ENCODE assay signal across 1 cellular context in the genomic region with DNA sequence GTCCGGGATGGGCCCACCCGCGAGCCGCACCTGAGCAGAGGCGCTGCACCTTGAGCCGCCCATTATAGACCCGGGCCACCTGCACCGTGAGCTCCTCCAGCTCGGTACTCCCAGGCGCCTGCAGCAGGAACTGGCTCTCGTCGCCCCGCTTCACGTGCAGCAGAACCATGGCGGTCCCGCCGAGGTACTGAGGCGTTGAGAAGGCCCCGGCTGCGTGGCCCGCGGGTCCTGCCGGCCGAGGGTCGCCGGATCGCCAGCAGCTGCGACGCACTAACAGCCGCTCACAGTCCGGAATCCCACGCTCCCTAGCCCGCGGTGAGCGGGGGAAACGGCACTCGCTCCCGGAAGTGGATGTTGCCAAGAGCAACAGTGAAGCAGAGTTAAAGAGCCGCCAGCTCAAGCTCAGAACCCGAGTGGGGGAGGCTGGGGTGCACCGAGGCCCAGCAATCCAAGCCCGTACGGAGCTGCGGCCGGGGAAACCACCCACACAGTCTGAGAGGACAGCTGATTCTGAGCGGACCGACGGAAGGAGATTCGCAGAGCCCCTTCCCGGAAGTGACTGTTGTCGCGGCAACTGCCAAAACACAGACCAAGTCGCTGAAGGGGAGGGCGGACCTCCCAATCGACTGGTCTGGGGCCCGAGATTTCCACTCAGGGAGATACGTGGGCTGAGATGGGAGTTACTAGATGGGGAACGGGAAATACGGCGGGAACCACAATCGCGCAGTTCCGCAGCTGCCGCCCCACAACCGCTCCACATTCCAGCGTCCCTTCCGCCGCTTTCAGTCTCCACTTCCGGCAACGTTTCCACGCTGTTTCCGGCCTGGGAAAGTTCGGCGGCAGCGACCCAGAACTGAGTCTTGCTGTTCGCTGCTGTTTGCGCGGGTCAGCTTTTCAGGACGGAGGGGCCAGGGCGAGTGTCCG.
A peak's percentile ranks its signal among the peaks of the same experiment; 100 is the strongest.
TF ChIP-seq lines count a peak whose summit lies in the region.

Gene CFAP298 (minus strand): TSS at position 303 of the 924 bp plus-strand sequence. CDS start 134 bp downstream, at position 169.

TF ChIP-seq in HepG2, 621 proteins besides CTCF, POLR2A, EP300 and RAD21 (continued from another document and continues in another):
- TF ChIP-seq, protein P1, sequence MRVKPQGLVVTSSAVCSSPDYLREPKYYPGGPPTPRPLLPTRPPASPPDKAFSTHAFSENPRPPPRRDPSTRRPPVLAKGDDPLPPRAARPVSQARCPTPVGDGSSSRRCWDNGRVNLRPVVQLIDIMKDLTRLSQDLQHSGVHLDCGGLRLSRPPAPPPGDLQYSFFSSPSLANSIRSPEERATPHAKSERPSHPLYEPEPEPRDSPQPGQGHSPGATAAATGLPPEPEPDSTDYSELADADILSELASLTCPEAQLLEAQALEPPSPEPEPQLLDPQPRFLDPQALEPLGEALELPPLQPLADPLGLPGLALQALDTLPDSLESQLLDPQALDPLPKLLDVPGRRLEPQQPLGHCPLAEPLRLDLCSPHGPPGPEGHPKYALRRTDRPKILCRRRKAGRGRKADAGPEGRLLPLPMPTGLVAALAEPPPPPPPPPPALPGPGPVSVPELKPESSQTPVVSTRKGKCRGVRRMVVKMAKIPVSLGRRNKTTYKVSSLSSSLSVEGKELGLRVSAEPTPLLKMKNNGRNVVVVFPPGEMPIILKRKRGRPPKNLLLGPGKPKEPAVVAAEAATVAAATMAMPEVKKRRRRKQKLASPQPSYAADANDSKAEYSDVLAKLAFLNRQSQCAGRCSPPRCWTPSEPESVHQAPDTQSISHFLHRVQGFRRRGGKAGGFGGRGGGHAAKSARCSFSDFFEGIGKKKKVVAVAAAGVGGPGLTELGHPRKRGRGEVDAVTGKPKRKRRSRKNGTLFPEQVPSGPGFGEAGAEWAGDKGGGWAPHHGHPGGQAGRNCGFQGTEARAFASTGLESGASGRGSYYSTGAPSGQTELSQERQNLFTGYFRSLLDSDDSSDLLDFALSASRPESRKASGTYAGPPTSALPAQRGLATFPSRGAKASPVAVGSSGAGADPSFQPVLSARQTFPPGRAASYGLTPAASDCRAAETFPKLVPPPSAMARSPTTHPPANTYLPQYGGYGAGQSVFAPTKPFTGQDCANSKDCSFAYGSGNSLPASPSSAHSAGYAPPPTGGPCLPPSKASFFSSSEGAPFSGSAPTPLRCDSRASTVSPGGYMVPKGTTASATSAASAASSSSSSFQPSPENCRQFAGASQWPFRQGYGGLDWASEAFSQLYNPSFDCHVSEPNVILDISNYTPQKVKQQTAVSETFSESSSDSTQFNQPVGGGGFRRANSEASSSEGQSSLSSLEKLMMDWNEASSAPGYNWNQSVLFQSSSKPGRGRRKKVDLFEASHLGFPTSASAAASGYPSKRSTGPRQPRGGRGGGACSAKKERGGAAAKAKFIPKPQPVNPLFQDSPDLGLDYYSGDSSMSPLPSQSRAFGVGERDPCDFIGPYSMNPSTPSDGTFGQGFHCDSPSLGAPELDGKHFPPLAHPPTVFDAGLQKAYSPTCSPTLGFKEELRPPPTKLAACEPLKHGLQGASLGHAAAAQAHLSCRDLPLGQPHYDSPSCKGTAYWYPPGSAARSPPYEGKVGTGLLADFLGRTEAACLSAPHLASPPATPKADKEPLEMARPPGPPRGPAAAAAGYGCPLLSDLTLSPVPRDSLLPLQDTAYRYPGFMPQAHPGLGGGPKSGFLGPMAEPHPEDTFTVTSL (CRISPR knock-in tag; IDR thresholded peaks at IDR 0.05; ENCODE audit: borderline replicate concordance): 0 out of 2 replicates have a peak, but pooled peaks have one; percentile 17
- TF ChIP-seq TAF15 (IDR thresholded peaks at IDR 0.05; ENCODE audit: low read depth, low read length, poor library complexity, severe bottlenecking): no peak
- TF ChIP-seq SETDB1 (CRISPR knock-in tag; IDR thresholded peaks at IDR 0.05; ENCODE audit: borderline replicate concordance): no peak
- no peak for TF ChIP-seq EEA1 (CRISPR knock-in tag; IDR thresholded peaks at IDR 0.05; ENCODE audit: borderline replicate concordance)
- TF ChIP-seq YEATS4 (CRISPR knock-in tag; IDR thresholded peaks at IDR 0.05; ENCODE audit: borderline replicate concordance): peak; percentile 92
- TF ChIP-seq RXRA (CRISPR knock-in tag; IDR thresholded peaks at IDR 0.05): peak; percentile 59
- peak; percentile 92 for TF ChIP-seq ZNF574 (CRISPR knock-in tag; IDR thresholded peaks at IDR 0.05)
- TF ChIP-seq PHF5A (CRISPR knock-in tag; IDR thresholded peaks at IDR 0.05; ENCODE audit: low read depth, unreplicated experiment): no peak
- peak; percentile 100 for TF ChIP-seq UBTF (CRISPR knock-in tag; IDR thresholded peaks at IDR 0.05)
- peak; percentile 93; the same call in 1 of the 2 replicates for TF ChIP-seq U2AF2 (IDR thresholded peaks at IDR 0.05; ENCODE audit: low read depth, low read length)
- no peak for TF ChIP-seq HNRNPUL1 (IDR thresholded peaks at IDR 0.05; ENCODE audit: low read depth, low read length)
- no peak for TF ChIP-seq SMARCC2 (IDR thresholded peaks at IDR 0.05)
- TF ChIP-seq MAFF (IDR thresholded peaks at IDR 0.05; ENCODE audit: low read depth, low read length): no peak
- peak; percentile 96 for TF ChIP-seq KAT8 (CRISPR knock-in tag; IDR thresholded peaks at IDR 0.05)
- no peak for TF ChIP-seq TCF12 (IDR thresholded peaks at IDR 0.05)
- TF ChIP-seq TCF12 (CRISPR knock-in tag; IDR thresholded peaks at IDR 0.05): no peak
- TF ChIP-seq JARID2 (CRISPR knock-in tag; IDR thresholded peaks at IDR 0.05; ENCODE audit: insufficient replicate concordance): no peak
- no peak for TF ChIP-seq ZNF549 (CRISPR knock-in tag; IDR thresholded peaks at IDR 0.05)
- no peak for TF ChIP-seq KLF15 (CRISPR knock-in tag; IDR thresholded peaks at IDR 0.05; ENCODE audit: borderline replicate concordance)
- TF ChIP-seq NR2C2 (CRISPR knock-in tag; IDR thresholded peaks at IDR 0.05; ENCODE audit: borderline replicate concordance): peak; percentile 70; the same call in 1 of the 2 replicates
- peak; percentile 53 for TF ChIP-seq HCFC1 (IDR thresholded peaks at IDR 0.05; ENCODE audit: low read depth, low read length)
- TF ChIP-seq ZNF138 (CRISPR knock-in tag; IDR thresholded peaks at IDR 0.05; ENCODE audit: low read depth): peak; percentile 76
- peak; percentile 45 for TF ChIP-seq ELF3 (CRISPR knock-in tag; IDR thresholded peaks at IDR 0.05)
- no peak for TF ChIP-seq MEF2D (CRISPR knock-in tag; IDR thresholded peaks at IDR 0.05)
- TF ChIP-seq, protein P2, sequence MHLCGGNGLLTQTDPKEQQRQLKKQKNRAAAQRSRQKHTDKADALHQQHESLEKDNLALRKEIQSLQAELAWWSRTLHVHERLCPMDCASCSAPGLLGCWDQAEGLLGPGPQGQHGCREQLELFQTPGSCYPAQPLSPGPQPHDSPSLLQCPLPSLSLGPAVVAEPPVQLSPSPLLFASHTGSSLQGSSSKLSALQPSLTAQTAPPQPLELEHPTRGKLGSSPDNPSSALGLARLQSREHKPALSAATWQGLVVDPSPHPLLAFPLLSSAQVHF (CRISPR knock-in tag; IDR thresholded peaks at IDR 0.05): peak; percentile 91
- TF ChIP-seq ZNF274 (CRISPR knock-in tag; IDR thresholded peaks at IDR 0.05): peak; percentile 87
- TF ChIP-seq GATA4 (IDR thresholded peaks at IDR 0.05; ENCODE audit: borderline replicate concordance, low read depth): no peak; the same call in 1 of the 2 replicates
- no peak for TF ChIP-seq ZNF136 (CRISPR knock-in tag; IDR thresholded peaks at IDR 0.05; ENCODE audit: low read depth)
- no peak for TF ChIP-seq MAFG (CRISPR knock-in tag; IDR thresholded peaks at IDR 0.05)
- TF ChIP-seq ZNF883 (CRISPR knock-in tag; IDR thresholded peaks at IDR 0.05; ENCODE audit: not compliant biosample characterization): no peak
- TF ChIP-seq, protein P3, sequence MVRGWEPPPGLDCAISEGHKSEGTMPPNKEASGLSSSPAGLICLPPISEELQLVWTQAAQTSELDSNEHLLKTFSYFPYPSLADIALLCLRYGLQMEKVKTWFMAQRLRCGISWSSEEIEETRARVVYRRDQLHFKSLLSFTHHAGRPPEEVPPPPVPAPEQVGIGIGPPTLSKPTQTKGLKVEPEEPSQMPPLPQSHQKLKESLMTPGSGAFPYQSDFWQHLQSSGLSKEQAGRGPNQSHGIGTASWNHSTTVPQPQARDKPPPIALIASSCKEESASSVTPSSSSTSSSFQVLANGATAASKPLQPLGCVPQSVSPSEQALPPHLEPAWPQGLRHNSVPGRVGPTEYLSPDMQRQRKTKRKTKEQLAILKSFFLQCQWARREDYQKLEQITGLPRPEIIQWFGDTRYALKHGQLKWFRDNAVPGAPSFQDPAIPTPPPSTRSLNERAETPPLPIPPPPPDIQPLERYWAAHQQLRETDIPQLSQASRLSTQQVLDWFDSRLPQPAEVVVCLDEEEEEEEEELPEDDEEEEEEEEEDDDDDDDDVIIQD (CRISPR knock-in tag; IDR thresholded peaks at IDR 0.05; ENCODE audit: low read depth): no peak
- TF ChIP-seq ATF7-NPFF (CRISPR knock-in tag; IDR thresholded peaks at IDR 0.05; ENCODE audit: low read depth): peak; percentile 35; the same call in 1 of the 2 replicates
- no peak for TF ChIP-seq ZNF776 (CRISPR knock-in tag; IDR thresholded peaks at IDR 0.05)
- no peak for TF ChIP-seq EHMT2 (IDR thresholded peaks at IDR 0.05; ENCODE audit: borderline replicate concordance, low read depth, low read length)
- TF ChIP-seq, protein P4, sequence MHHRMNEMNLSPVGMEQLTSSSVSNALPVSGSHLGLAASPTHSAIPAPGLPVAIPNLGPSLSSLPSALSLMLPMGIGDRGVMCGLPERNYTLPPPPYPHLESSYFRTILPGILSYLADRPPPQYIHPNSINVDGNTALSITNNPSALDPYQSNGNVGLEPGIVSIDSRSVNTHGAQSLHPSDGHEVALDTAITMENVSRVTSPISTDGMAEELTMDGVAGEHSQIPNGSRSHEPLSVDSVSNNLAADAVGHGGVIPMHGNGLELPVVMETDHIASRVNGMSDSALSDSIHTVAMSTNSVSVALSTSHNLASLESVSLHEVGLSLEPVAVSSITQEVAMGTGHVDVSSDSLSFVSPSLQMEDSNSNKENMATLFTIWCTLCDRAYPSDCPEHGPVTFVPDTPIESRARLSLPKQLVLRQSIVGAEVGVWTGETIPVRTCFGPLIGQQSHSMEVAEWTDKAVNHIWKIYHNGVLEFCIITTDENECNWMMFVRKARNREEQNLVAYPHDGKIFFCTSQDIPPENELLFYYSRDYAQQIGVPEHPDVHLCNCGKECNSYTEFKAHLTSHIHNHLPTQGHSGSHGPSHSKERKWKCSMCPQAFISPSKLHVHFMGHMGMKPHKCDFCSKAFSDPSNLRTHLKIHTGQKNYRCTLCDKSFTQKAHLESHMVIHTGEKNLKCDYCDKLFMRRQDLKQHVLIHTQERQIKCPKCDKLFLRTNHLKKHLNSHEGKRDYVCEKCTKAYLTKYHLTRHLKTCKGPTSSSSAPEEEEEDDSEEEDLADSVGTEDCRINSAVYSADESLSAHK (CRISPR knock-in tag; IDR thresholded peaks at IDR 0.05; ENCODE audit: borderline replicate concordance): no peak
- TF ChIP-seq TRIM24 (CRISPR knock-in tag; IDR thresholded peaks at IDR 0.05): no peak
- no peak for TF ChIP-seq SIX1 (CRISPR knock-in tag; IDR thresholded peaks at IDR 0.05; ENCODE audit: borderline replicate concordance)
- TF ChIP-seq ZSCAN30 (CRISPR knock-in tag; IDR thresholded peaks at IDR 0.05): no peak
- no peak for TF ChIP-seq ZNF34 (CRISPR knock-in tag; IDR thresholded peaks at IDR 0.05; ENCODE audit: borderline replicate concordance)
- TF ChIP-seq SMAD1 (CRISPR knock-in tag; IDR thresholded peaks at IDR 0.05; ENCODE audit: borderline replicate concordance, low read depth): no peak
- TF ChIP-seq ATF3 (CRISPR knock-in tag; IDR thresholded peaks at IDR 0.05): no peak
- no peak for TF ChIP-seq ZFP41 (CRISPR knock-in tag; IDR thresholded peaks at IDR 0.05; ENCODE audit: borderline replicate concordance)
- 0 out of 2 replicates have a peak, but pooled peaks have one; percentile 82 for TF ChIP-seq TGIF2 (CRISPR knock-in tag; IDR thresholded peaks at IDR 0.05)
- TF ChIP-seq, protein P5, sequence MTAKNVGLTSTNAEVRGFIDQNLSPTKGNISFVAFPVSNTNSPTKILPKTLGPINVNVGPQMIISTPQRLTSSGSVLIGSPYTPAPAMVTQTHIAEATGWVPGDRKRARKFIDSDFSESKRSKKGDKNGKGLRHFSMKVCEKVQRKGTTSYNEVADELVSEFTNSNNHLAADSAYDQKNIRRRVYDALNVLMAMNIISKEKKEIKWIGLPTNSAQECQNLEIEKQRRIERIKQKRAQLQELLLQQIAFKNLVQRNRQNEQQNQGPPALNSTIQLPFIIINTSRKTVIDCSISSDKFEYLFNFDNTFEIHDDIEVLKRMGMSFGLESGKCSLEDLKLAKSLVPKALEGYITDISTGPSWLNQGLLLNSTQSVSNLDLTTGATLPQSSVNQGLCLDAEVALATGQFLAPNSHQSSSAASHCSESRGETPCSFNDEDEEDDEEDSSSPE (CRISPR knock-in tag; IDR thresholded peaks at IDR 0.05): peak; percentile 39; the same call in 1 of the 2 replicates
- TF ChIP-seq SMC3 (IDR thresholded peaks at IDR 0.05; ENCODE audit: low read length): no peak
